Comparison of ENCODE assay signal across 23 cellular contexts in the genomic region with DNA sequence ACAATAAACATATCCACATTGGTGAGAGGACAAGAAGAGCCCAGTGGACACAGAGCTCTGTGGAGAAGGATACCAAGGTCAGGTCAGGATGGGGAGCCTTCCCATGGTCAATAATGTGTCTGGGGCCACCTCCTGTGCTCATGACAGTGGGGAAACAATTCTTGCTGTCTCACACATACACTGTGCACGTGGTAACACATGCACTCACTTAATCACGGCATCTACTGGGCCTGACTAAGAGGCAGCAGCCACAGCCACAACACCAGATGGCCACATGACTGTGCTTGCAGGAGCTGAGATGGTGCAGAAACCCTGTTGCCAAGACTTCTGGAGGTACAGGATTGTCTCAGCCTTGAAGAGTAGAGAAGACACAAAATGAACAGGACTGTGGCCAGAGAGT. TPM values are rescaled to one million over a fixed set of nuclear protein-coding genes. Genes with fewer than 3 reads are reported as not detected.
DNase-seq lines count a peak whose midpoint lies in the region; FAIRE-seq and TF ChIP-seq lines count a peak whose summit lies in the region.
"Had no signal": no experiment of that assay in that cellular context is flagged by ENCODE, and none has a peak within 500 bp of the region (broad histone marks: within the 10 kb centered on the region; RNA-seq: fewer than 3 reads in every experiment).

No MANE protein-coding gene starts in this region.

- TF ChIP-seq CTCF in H1 (IDR thresholded peaks at IDR 0.05; ENCODE audit: control extremely low read depth in 1 of 3, insufficient read depth in 1 of 3, low read depth in 1 of 3, low read length in 3 of 3) (no peak), prostate gland (IDR thresholded peaks at IDR 0.05) (no peak)

- H3K56ac ChIP-seq in H1 (replicated peaks; ENCODE audit: insufficient read length, low read depth, low read length) = no peak overlapping the region

- intact Hi-C loops in prostate gland (cut with DNase I) = no loop called here

- H3K9me3 ChIP-seq in H1 (ENCODE audit: insufficient read depth in 2 of 2, low read depth in 1 of 2, low read length in 1 of 2) = no peaks in the 10 kb centered on the region
- no peaks in the 10 kb centered on the region for H3K9me3 ChIP-seq in mesenchymal stem cell (ENCODE audit: control insufficient read depth, low read length)
- no peaks in the 10 kb centered on the region for H3K9me3 ChIP-seq in prostate gland
- H3K9me3 ChIP-seq: BLaER1 treated with 17β-estradiol and CSF1 and Interleukin-3, amounts not matched to agents 10 nM and 100 nM had no signal

- POLR2A ChIA-PET in H1 (lab: Charles Lee; ENCODE audit: partially characterized antibody) = no interaction called here

- H3K36me3 ChIP-seq in H1 (ENCODE audit: control insufficient read depth in 2 of 4, insufficient read depth in 4 of 4, low read length in 3 of 4) = no peaks in the 10 kb centered on the region
- H3K36me3 ChIP-seq in mesenchymal stem cell (ENCODE audit: control insufficient read depth in 1 of 2, insufficient read depth in 2 of 2, low read depth in 1 of 2, low read length in 2 of 2) = no peaks in the 10 kb centered on the region
- no peaks in the 10 kb centered on the region for H3K36me3 ChIP-seq in prostate gland
- H3K36me3 ChIP-seq: BLaER1 treated with 17β-estradiol and CSF1 and Interleukin-3, amounts not matched to agents 10 nM and 100 nM had no signal

- H2BK20ac ChIP-seq in H1 (ENCODE audit: low read length) = no peak overlapping the region

- no peak for TF ChIP-seq EP300 in H1 (IDR thresholded peaks at IDR 0.05; ENCODE audit: borderline replicate concordance in 1 of 2, low read depth in 2 of 2, low read length in 2 of 2)

- H3K4me1 ChIP-seq in H1 (replicated peaks in 1 of 4; ENCODE audit: control insufficient read depth in 3 of 4, insufficient read depth in 4 of 4, low read length in 3 of 4) (no peaks in the 10 kb centered on the region), mesenchymal stem cell (ENCODE audit: control insufficient read depth, insufficient read depth, low read depth, low read length) (no peaks in the 10 kb centered on the region), prostate gland (replicated peaks) (peaks cover 6% of the 10 kb centered on the region)

- H3K4me2 ChIP-seq in H1 (ENCODE audit: insufficient read depth in 1 of 2, low read depth in 2 of 2, low read length in 2 of 2) (no peak overlapping the region), mesenchymal stem cell (ENCODE audit: low read length, poor library complexity, severe bottlenecking) (no peak overlapping the region)
- H3K4me2 ChIP-seq: KMS-11, PC-9 had no signal

- H3K4ac ChIP-seq in H1 (replicated peaks; ENCODE audit: insufficient read length, low read depth, low read length) (no peak overlapping the region), mesenchymal stem cell (ENCODE audit: low read depth in 1 of 2, low read length in 2 of 2) (no peak overlapping the region)

- H3K9ac ChIP-seq in H1 (replicated peaks in 1 of 4; ENCODE audit: extremely low read depth in 1 of 4, low read depth in 3 of 4, low read length in 3 of 4) (no peak overlapping the region), mesenchymal stem cell (ENCODE audit: low read length) (no peak overlapping the region)
- H3K9ac ChIP-seq: BLaER1 treated with 17β-estradiol and CSF1 and Interleukin-3, amounts not matched to agents 10 nM and 100 nM; KMS-11 had no signal

- H3K79me1 ChIP-seq in H1 (ENCODE audit: low read depth, low read length) = no peaks in the 10 kb centered on the region
- no peaks in the 10 kb centered on the region for H3K79me1 ChIP-seq in mesenchymal stem cell (replicated peaks; ENCODE audit: low read length, poor library complexity, severe bottlenecking)

- H4K91ac ChIP-seq in H1 (replicated peaks; ENCODE audit: insufficient read length, low read length) (peak overlapping the region; percentile 54), mesenchymal stem cell (ENCODE audit: low read length) (peak overlapping the region; percentile 39)

- H2AK5ac ChIP-seq in H1 (ENCODE audit: low read depth, low read length) (no peak overlapping the region), mesenchymal stem cell (ENCODE audit: low read length, severe bottlenecking) (no peak overlapping the region)

- H2AFZ ChIP-seq in H1 (ENCODE audit: low read length) = no peak overlapping the region
- H2AFZ ChIP-seq in mesenchymal stem cell (ENCODE audit: low read depth, low read length) = no peak overlapping the region
- H2AFZ ChIP-seq: PC-9 had no signal

- H3K18ac ChIP-seq in H1 (ENCODE audit: extremely low read depth, low read length) = no peak overlapping the region
- H3K18ac ChIP-seq in mesenchymal stem cell (ENCODE audit: low read depth in 1 of 2, low read length in 2 of 2) = no peak overlapping the region

- no peaks in the 10 kb centered on the region for H3K23me2 ChIP-seq in H1 (ENCODE audit: low read depth, low read length)

- H3K14ac ChIP-seq in H1 (ENCODE audit: insufficient read length) (no peak overlapping the region), mesenchymal stem cell (ENCODE audit: low read length in 2 of 2) (peak overlapping the region in 1 of 2 experiments; percentile 7)

- H3K27ac ChIP-seq in H1 (ENCODE audit: low read depth, low read length) (no peak overlapping the region), mesenchymal stem cell (ENCODE audit: low read length, poor library complexity, severe bottlenecking) (no peak overlapping the region), prostate gland (no peak overlapping the region)
- H3K27ac ChIP-seq: 22Rv1; BLaER1 treated with 17β-estradiol and CSF1 and Interleukin-3, amounts not matched to agents 10 nM and 100 nM; KMS-11; PC-9 had no signal

- H4K8ac ChIP-seq in H1 (ENCODE audit: extremely low read depth, insufficient read depth, low read length) (no peak overlapping the region), mesenchymal stem cell (ENCODE audit: low read length) (no peak overlapping the region)

- H2BK120ac ChIP-seq in H1 (replicated peaks; ENCODE audit: low read depth, low read length) (no peak overlapping the region), mesenchymal stem cell (ENCODE audit: low read depth, low read length) (no peak overlapping the region)

- H3K4me3 ChIP-seq in H1 (ENCODE audit: extremely low read depth in 1 of 4, insufficient read depth in 2 of 4, low read depth in 3 of 4, low read length in 4 of 4) (no peak overlapping the region), mesenchymal stem cell (ENCODE audit: insufficient read depth in 1 of 2, low read depth in 1 of 2, low read length in 2 of 2) (no peak overlapping the region), prostate gland (no peak overlapping the region)
- H3K4me3 ChIP-seq: BLaER1 treated with 17β-estradiol and CSF1 and Interleukin-3, amounts not matched to agents 10 nM and 100 nM; PC-9 had no signal

- WGBS in H1 (ENCODE audit: extremely low coverage in 1 of 2, insufficient coverage in 1 of 2, insufficient read length in 1 of 2, insufficient replicate concordance in 2 of 2, low coverage in 1 of 2, low lambda C conversion rate in 2 of 2, missing lambda C conversion rate in 1 of 2), 2 experiments = 94% methylated on average over 2 of the region's 2 CpGs; no CpG with 5 or more reads in 1 of the 2 experiments
- 58% methylated on average over 2 of the region's 2 CpGs for WGBS in mesenchymal stem cell
- 79% methylated on average over 2 of the region's 2 CpGs for WGBS in prostate gland

- H4K5ac ChIP-seq in H1 (ENCODE audit: insufficient read length, low read depth, low read length) = no peak overlapping the region

- H2BK5ac ChIP-seq in H1 (ENCODE audit: low read depth, low read length) (no peak overlapping the region), mesenchymal stem cell (ENCODE audit: low read depth, low read length, poor library complexity, severe bottlenecking) (no peak overlapping the region)

- TF ChIP-seq POLR2A in H1 (IDR thresholded peaks at IDR 0.05; ENCODE audit: control extremely low read depth in 1 of 2, low read depth in 2 of 2, low read length in 2 of 2) (no peak), prostate gland (IDR thresholded peaks at IDR 0.05) (no peak)

- H2BK12ac ChIP-seq in H1 (ENCODE audit: low read depth, low read length) (no peak overlapping the region), mesenchymal stem cell (ENCODE audit: low read length in 2 of 2) (no peak overlapping the region)

- CTCF ChIA-PET in H1 (lab: Charles Lee; ENCODE audit: partially characterized antibody) = interaction anchor here (0.7 to 2.8 kb wide), 9 partner anchors 12 to 249 kb away, joined by 3 to 20 read pairs (median 4); no protein-coding TSS in a partner anchor

- TF ChIP-seq RAD21 in H1 (IDR thresholded peaks at IDR 0.05 in 1 of 2, conservative IDR thresholded peaks at IDR 0.05 in 1 of 2; ENCODE audit: low read depth in 2 of 2, low read length in 2 of 2) = no peak

- H3K27me3 ChIP-seq in H1 (replicated peaks in 1 of 4; ENCODE audit: control insufficient read depth in 3 of 4, extremely low read depth in 1 of 4, insufficient read depth in 3 of 4, low read length in 3 of 4) (no peaks in the 10 kb centered on the region), mesenchymal stem cell (ENCODE audit: control insufficient read depth in 1 of 2, insufficient read depth in 1 of 2, low read length in 2 of 2) (peaks cover 0 to 8% of the 10 kb centered on the region in 2 experiments), prostate gland (replicated peaks; ENCODE audit: insufficient read depth) (no peaks in the 10 kb centered on the region)
- H3K27me3 ChIP-seq: BLaER1 treated with 17β-estradiol and CSF1 and Interleukin-3, amounts not matched to agents 10 nM and 100 nM had no signal

- H2BK15ac ChIP-seq in H1 (ENCODE audit: low read length) (no peak overlapping the region), mesenchymal stem cell (ENCODE audit: low read depth, poor library complexity, severe bottlenecking) (no peak overlapping the region)

- in situ Hi-C loops in KBM-7 (cut with MboI; ENCODE audit: low pct_unique_long_range_greater_than_20kb, low sequenced_read_pairs) = no loop called here

- DNase-seq in DMS 273 (lab: John Stamatoyannopoulos, UW; ENCODE audit: unreplicated experiment) = peak; percentile 5
- no peak for DNase-seq in DMS 273 treated with DMSO at 0.1 percent for 48 hours (lab: John Stamatoyannopoulos, UW)
- no peak for DNase-seq in H1 (ENCODE audit: low read depth in 1 of 2, low spot score in 2 of 2)
- DNase-seq in mesenchymal stem cell = no peak
- DNase-seq in CD1c-positive myeloid dendritic cell (ENCODE audit: extremely low spot score) = no peak
- no peak for DNase-seq in KBM-7
- no peak for DNase-seq in prostate gland (ENCODE audit: low spot score)
- DNase-seq in KG1 (lab: John Stamatoyannopoulos, UW) = no peak
- DNase-seq: CD8-positive, alpha-beta memory T cell; DMS79; H9; NCI-H1436; NCI-H1930; NCI-H345; NCI-H526; PC-9 had no signal

- FAIRE-seq in H1 (lab: Jason Lieb, UNC) = no peak
- FAIRE-seq: GM12892, GM18507, HepG2 had no signal

- no peaks in the 10 kb centered on the region for H3K79me2 ChIP-seq in H1 (ENCODE audit: control insufficient read depth in 1 of 2, insufficient read depth in 2 of 2, low read length in 2 of 2)

- H3K23ac ChIP-seq in H1 (ENCODE audit: insufficient read length) (no peak overlapping the region), mesenchymal stem cell (ENCODE audit: low read length in 2 of 2) (no peak overlapping the region)

- no peaks in the 10 kb centered on the region for H4K20me1 ChIP-seq in H1 (replicated peaks in 1 of 2; ENCODE audit: control insufficient read depth in 1 of 2, insufficient read depth in 2 of 2, low read length in 2 of 2)
- H4K20me1 ChIP-seq: BLaER1 treated with 17β-estradiol and CSF1 and Interleukin-3, amounts not matched to agents 10 nM and 100 nM had no signal

RNA-seq across cellular contexts. Expression of gene C22orf42, which starts 28.6 kb away (rescaled TPM):
- total RNA-seq in H1 (2021; fragmentation: NEBNext Ultra II Directional; extraction: Animal tissue kit (Norgen Biotek cat#: 25700)) = not detected in 2 replicates
- polyA plus RNA-seq in H1 (2011; rRNA removed) = 0.25 and 0.50 TPM in 2 replicates
- 0.25 TPM for polyA plus RNA-seq in H1 (2011; cell fraction: cytosol; rRNA removed)
- polyA plus RNA-seq in H1 (2011; cell fraction: nucleus; rRNA removed) = 0.51 TPM
- 0.26 to 0.69 TPM (median 0.31 TPM) in 4 replicates for polyA plus RNA-seq in H1 (2012, experiment 1 of 2)
- 0.24 TPM for polyA plus RNA-seq in H1 (2012, experiment 2 of 2)
- 0.26 TPM for polyA plus RNA-seq in H1 (2013, experiment 1 of 2)
- polyA plus RNA-seq in H1 (2013, experiment 2 of 2) = 0.35 TPM
- polyA minus RNA-seq in H1 (2011; rRNA and poly(A)+ RNA removed) = 0.19 and 0.73 TPM in 2 replicates
- polyA minus RNA-seq in H1 (2011; cell fraction: cytosol; rRNA and poly(A)+ RNA removed) = not detected
- polyA minus RNA-seq in H1 (2011; cell fraction: nucleus; rRNA and poly(A)+ RNA removed) = 0.50 TPM
- polyA plus RNA-seq in mesenchymal stem cell (2013, experiment 1 of 2) = not detected
- not detected for polyA plus RNA-seq in mesenchymal stem cell (2013, experiment 2 of 2)
- 1 to 10 TPM in 1 of 2 donors, not detected in 1; 1.4 TPM for total RNA-seq in prostate gland
- total RNA-seq: CD8-positive, alpha-beta memory T cell; H9; HepG2; PC-9 had no signal
- polyA plus RNA-seq: AG04450; CD8-positive, alpha-beta memory T cell; HepG2 had no signal
